1 cellular context compared by ENCODE assay signal in the genomic region with DNA sequence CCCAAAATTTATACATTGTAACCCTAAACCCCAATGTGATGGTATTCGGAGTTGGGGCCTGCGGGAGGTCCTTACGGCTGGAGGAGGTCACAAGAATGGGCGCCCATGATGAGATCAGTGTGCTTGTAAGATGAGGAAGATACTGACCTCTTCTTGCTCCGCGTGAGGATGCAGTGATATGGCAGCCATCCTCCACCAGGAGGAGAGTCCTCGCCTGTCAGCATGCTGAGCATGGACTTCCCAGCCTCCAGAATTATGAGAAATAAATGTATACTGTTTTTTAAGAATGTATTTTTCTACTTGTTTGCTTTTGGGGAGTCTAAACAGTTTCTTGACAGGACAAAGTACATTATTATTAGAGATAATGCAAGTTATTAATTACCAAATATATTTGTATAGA.
TF ChIP-seq lines count a peak whose summit lies in the region.

No MANE protein-coding gene starts in this region.

TF ChIP-seq in H1, 55 proteins besides CTCF, POLR2A, EP300 and RAD21:
- TF ChIP-seq NANOG (IDR thresholded peaks at IDR 0.05; ENCODE audit: insufficient read depth, low read depth, low read length, poor library complexity, severe bottlenecking) (no peak), FOSL1 (IDR thresholded peaks at IDR 0.05; ENCODE audit: insufficient read depth, low read depth, low read length) (no peak), RXRA (IDR thresholded peaks at IDR 0.05; ENCODE audit: insufficient read depth, low read depth, low read length) (no peak)
